ENCODE assay signal across 8 cellular contexts in genomic region chr1:9822490-9822889, GRCh38. TPM values are rescaled to one million over a fixed set of nuclear protein-coding genes. Genes with fewer than 3 reads are reported as not detected.
DNase-seq lines count a peak whose midpoint lies in the region; TF ChIP-seq lines count a peak whose summit lies in the region.

No MANE protein-coding gene starts in this region.

- TF ChIP-seq CTCF in cardiac fibroblast (IDR thresholded peaks at IDR 0.05; ENCODE audit: low read depth, low read length), result no peak

- peaks cover 29% of the 10 kb centered on the region for H3K4me1 ChIP-seq in ACC112 (ENCODE audit: control insufficient read depth, insufficient read depth, low read length, unreplicated experiment)
- H3K4me1 ChIP-seq in mucosa of rectum (ENCODE audit: control insufficient read depth in 2 of 2, insufficient read depth in 2 of 2, low read length in 2 of 2), result peaks cover 29 to 34% of the 10 kb centered on the region in 2 donors

- no peaks in the 10 kb centered on the region for H3K9me3 ChIP-seq in mucosa of rectum (ENCODE audit: control insufficient read depth in 2 of 2, low read length in 2 of 2)

- H3K27ac ChIP-seq in ACC112 (ENCODE audit: low read depth, low read length) (no peak overlapping the region), mucosa of rectum (ENCODE audit: low read depth in 2 of 2, low read length in 2 of 2) (peak overlapping the region; percentile 86 to 91)

- peaks cover 43% of the 10 kb centered on the region for H3K79me2 ChIP-seq in ACC112 (ENCODE audit: control insufficient read depth, insufficient read depth, low read length, unreplicated experiment)

- H3K27me3 ChIP-seq in ACC112 (ENCODE audit: insufficient read depth, low read length) (no peaks in the 10 kb centered on the region), mucosa of rectum (ENCODE audit: control insufficient read depth in 2 of 2, insufficient read depth in 2 of 2, low read length in 2 of 2) (no peaks in the 10 kb centered on the region)

- peak; percentile 44 for DNase-seq in HT-29 (ENCODE audit: low spot score)
- peak in 1 of 2 donors; percentile 33 for DNase-seq in cardiac fibroblast (ENCODE audit: low read depth in 2 of 2)
- DNase-seq in NCI-H446 treated with DMSO at 0.1 percent for 48 hours (lab: John Stamatoyannopoulos, UW), result no peak
- DNase-seq in COLO668 (lab: John Stamatoyannopoulos, UW; ENCODE audit: unreplicated experiment), result no peak
- no peak for DNase-seq in dedifferentiated amniotic fluid mesenchymal stem cell (ENCODE audit: extremely low spot score)
- no peak for DNase-seq in cortex of kidney (lab: John Stamatoyannopoulos, UW)

- peak overlapping the region; percentile 88 to 93 for H3K9ac ChIP-seq in mucosa of rectum (ENCODE audit: low read depth in 1 of 2, low read length in 2 of 2)

- H3K4me3 ChIP-seq in ACC112 (ENCODE audit: low read depth, low read length), result peak overlapping the region; percentile 99
- H3K4me3 ChIP-seq in cardiac fibroblast (replicated peaks in 1 of 2; ENCODE audit: low read depth in 2 of 2, low read length in 2 of 2), result peak overlapping the region; percentile 93 to 98
- H3K4me3 ChIP-seq in mucosa of rectum (ENCODE audit: low read length in 2 of 2), result peak overlapping the region; percentile 87 to 94

- peak overlapping the region; percentile 93 for H2AFZ ChIP-seq in ACC112 (ENCODE audit: low read length, unreplicated experiment)

- H3K36me3 ChIP-seq in ACC112 (ENCODE audit: insufficient read depth, low read length) (no peaks in the 10 kb centered on the region), mucosa of rectum (ENCODE audit: control insufficient read depth in 2 of 2, insufficient read depth in 2 of 2, low read length in 2 of 2) (no peaks in the 10 kb centered on the region)

RNA-seq across cellular contexts. Expression of gene CLSTN1, which starts 1.3 kb away (rescaled TPM):
- total RNA-seq in HT-29 (2014; rRNA removed; shearing (Covaris generic)), result 78.4 and 99.0 TPM in 2 replicates
